ENCODE assay signal across 8 cellular contexts in genomic region chr10:133372507-133372906, GRCh38. TPM values are rescaled to one million over a fixed set of nuclear protein-coding genes. Genes with fewer than 3 reads are reported as not detected.
DNase-seq lines count a peak whose midpoint lies in the region; ATAC-seq and TF ChIP-seq lines count a peak whose summit lies in the region.

No MANE protein-coding gene starts in this region.

- DNase-seq in HFF-Myc (ENCODE audit: extremely low read depth, low read depth) (no peak), adipocyte (ENCODE audit: low read depth) (no peak), iPS-NIHi11 (ENCODE audit: low spot score) (peak; percentile 51), NCI-H82 treated with DMSO at 0.1 percent for 48 hours (lab: John Stamatoyannopoulos, UW; ENCODE audit: unreplicated experiment) (no peak), cerebellum (ENCODE audit: low spot score) (no peak), GOT3 (lab: John Stamatoyannopoulos, UW) (no peak)

- H3K36me3 ChIP-seq in adipocyte (ENCODE audit: control insufficient read depth, insufficient read depth, low read length, severe bottlenecking) = peaks cover 34% of the 10 kb centered on the region

- H3K4me3 ChIP-seq in HFF-Myc (replicated peaks; ENCODE audit: low read depth, low read length) (peak overlapping the region; percentile 58), adipocyte (ENCODE audit: low read length) (peak overlapping the region; percentile 75)

- peak overlapping the region; percentile 94 for H3K27ac Mint-ChIP-seq in stimulated activated memory B cell treated with anti-CD40 and anti-IgM and Interleukin-4, amounts not matched to agents 10 μg/mL and 1 μg/mL and 100 μg/mL, for 72 hours

- peak; percentile 48 for ATAC-seq in stimulated activated memory B cell treated with anti-CD40 and anti-IgM and Interleukin-4, amounts not matched to agents 10 μg/mL and 1 μg/mL and 100 μg/mL, for 72 hours
- no peak for ATAC-seq in GM21737 (IDR thresholded peaks at IDR 0.05; ENCODE audit: unreplicated experiment)

- peak overlapping the region; percentile 74 for H3K4me3 Mint-ChIP-seq in stimulated activated memory B cell treated with anti-CD40 and anti-IgM and Interleukin-4, amounts not matched to agents 10 μg/mL and 1 μg/mL and 100 μg/mL, for 72 hours

- H3K9me3 Mint-ChIP-seq in stimulated activated memory B cell treated with anti-CD40 and anti-IgM and Interleukin-4, amounts not matched to agents 10 μg/mL and 1 μg/mL and 100 μg/mL, for 72 hours = no peaks in the 10 kb centered on the region

- H3K4me1 Mint-ChIP-seq in stimulated activated memory B cell treated with anti-CD40 and anti-IgM and Interleukin-4, amounts not matched to agents 10 μg/mL and 1 μg/mL and 100 μg/mL, for 72 hours = peaks cover 25% of the 10 kb centered on the region

- H3K27me3 Mint-ChIP-seq in stimulated activated memory B cell treated with anti-CD40 and anti-IgM and Interleukin-4, amounts not matched to agents 10 μg/mL and 1 μg/mL and 100 μg/mL, for 72 hours = no peaks in the 10 kb centered on the region

- TF ChIP-seq CTCF in HFF-Myc (IDR thresholded peaks at IDR 0.05; ENCODE audit: low read depth, low read length, missing control alignments) = no peak

- peaks cover 18% of the 10 kb centered on the region for H3K36me3 Mint-ChIP-seq in stimulated activated memory B cell treated with anti-CD40 and anti-IgM and Interleukin-4, amounts not matched to agents 10 μg/mL and 1 μg/mL and 100 μg/mL, for 72 hours

- no peaks in the 10 kb centered on the region for H3K9me3 ChIP-seq in adipocyte (ENCODE audit: control insufficient read depth, low read length)

- peak overlapping the region; percentile 58 for H3K9ac ChIP-seq in adipocyte (ENCODE audit: low read length)

- H3K4me1 ChIP-seq in adipocyte (ENCODE audit: control insufficient read depth, insufficient read depth, low read length) = peaks cover 17% of the 10 kb centered on the region

- no peaks in the 10 kb centered on the region for H3K27me3 ChIP-seq in adipocyte (replicated peaks; ENCODE audit: control insufficient read depth, insufficient read depth, low read length)

RNA-seq across cellular contexts. Expression of gene ECHS1, which starts 0.6 kb away (rescaled TPM):
- total RNA-seq in cerebellum = 23.7 TPM

RNA-seq across cellular contexts. Expression of gene PAOX, which starts 6.6 kb away (rescaled TPM):
- 7.1 TPM for total RNA-seq in cerebellum

RNA-seq across cellular contexts. Expression of gene FUOM, which starts 14.7 kb away (rescaled TPM):
- 2.6 TPM for total RNA-seq in cerebellum

RNA-seq across cellular contexts. Expression of gene MTG1, which starts 21.4 kb away (rescaled TPM):
- total RNA-seq in cerebellum = 22.3 TPM

RNA-seq across cellular contexts. Expression of gene PRAP1, which starts 25.3 kb away (rescaled TPM):
- total RNA-seq in cerebellum = not detected
